ENCODE assay signal across 8 cellular contexts in genomic region chr7:108568801-108569380, GRCh38. TPM values are rescaled to one million over a fixed set of nuclear protein-coding genes. Genes with fewer than 3 reads are reported as not detected.
DNase-seq lines count a peak whose midpoint lies in the region; ATAC-seq, FAIRE-seq and TF ChIP-seq lines count a peak whose summit lies in the region.

No MANE protein-coding gene starts in this region.

- intact Hi-C loops in PC-9 (cut with micrococcal nuclease; ENCODE audit: unreplicated experiment), result loop anchor here (1.0 kb wide), 1 partner anchor 43 kb away; the partner anchor contains the start of gene PNPLA8

- no peaks in the 10 kb centered on the region for H3K27me3 ChIP-seq in GM23248 (replicated peaks; ENCODE audit: insufficient read depth)
- H3K27me3 ChIP-seq in PC-9 (ENCODE audit: insufficient read depth, low read depth), result no peaks in the 10 kb centered on the region
- H3K27me3 ChIP-seq in parathyroid adenoma (ENCODE audit: control insufficient read depth, insufficient read depth, low read length), result no peaks in the 10 kb centered on the region

- no peak for FAIRE-seq in urothelium cell line (lab: Jason Lieb, UNC)

- no peak for ATAC-seq in GM19035 (IDR thresholded peaks at IDR 0.05; ENCODE audit: unreplicated experiment)

- peak overlapping the region; percentile 99 for H3K27ac Mint-ChIP-seq in endothelial cell (ENCODE audit: unreplicated experiment)

- H3K4me2 ChIP-seq in GM23248 (ENCODE audit: unreplicated experiment), result peak overlapping the region; percentile 95
- H3K4me2 ChIP-seq in PC-9, result peak overlapping the region; percentile 90
- H3K4me2 ChIP-seq in parathyroid adenoma (ENCODE audit: low read length), result peak overlapping the region; percentile 95

- H3K27ac ChIP-seq in GM23248 (peak overlapping the region; percentile 96), PC-9 (peak overlapping the region; percentile 85), parathyroid adenoma (peak overlapping the region; percentile 81)

- H3K36me3 Mint-ChIP-seq in endothelial cell (ENCODE audit: low read depth, unreplicated experiment), result peaks cover 11% of the 10 kb centered on the region

- peaks cover 31% of the 10 kb centered on the region for H3K4me1 ChIP-seq in GM23248 (ENCODE audit: insufficient read depth)
- peaks cover 28% of the 10 kb centered on the region for H3K4me1 ChIP-seq in PC-9 (replicated peaks; ENCODE audit: insufficient read depth)
- H3K4me1 ChIP-seq in parathyroid adenoma, result peaks cover 3% of the 10 kb centered on the region

- peak overlapping the region; percentile 99 for H3K4me3 Mint-ChIP-seq in endothelial cell (ENCODE audit: unreplicated experiment)

- DNase-seq in GM23248 (peak; percentile 6), PC-9 (no peak), endothelial cell (ENCODE audit: low spot score) (no peak), NCI-H446 treated with DMSO at 0.1 percent for 48 hours (lab: John Stamatoyannopoulos, UW) (no peak), DMS114 treated with DMSO at 0.1 percent for 48 hours (lab: John Stamatoyannopoulos, UW; ENCODE audit: unreplicated experiment) (no peak), urothelium cell line (ENCODE audit: low spot score) (no peak)

- POLR2A ChIA-PET in PC-9 (lab: Charles Lee; ENCODE audit: unreplicated experiment), result interaction anchor here (1.5 kb wide), 1 partner anchor 41 kb away, joined by 13 read pairs; no protein-coding TSS in a partner anchor

- in situ Hi-C loops in GM23248 (cut with MboI), result no loop called here

- TF ChIP-seq CTCF in PC-9 (conservative IDR thresholded peaks at IDR 0.05) (no peak), endothelial cell (IDR thresholded peaks at IDR 0.05; ENCODE audit: unreplicated experiment) (no peak), parathyroid adenoma (IDR thresholded peaks at IDR 0.05) (no peak)

- peak overlapping the region; percentile 90 for H3K4me3 ChIP-seq in GM23248
- H3K4me3 ChIP-seq in PC-9, result peak overlapping the region; percentile 81
- H3K4me3 ChIP-seq in parathyroid adenoma (ENCODE audit: low read depth, low read length), result peak overlapping the region; percentile 97

- H3K27me3 Mint-ChIP-seq in endothelial cell (ENCODE audit: unreplicated experiment), result peaks cover 7% of the 10 kb centered on the region

- no peaks in the 10 kb centered on the region for H3K9me2 ChIP-seq in GM23248 (ENCODE audit: insufficient read depth)
- H3K9me2 ChIP-seq in PC-9 (ENCODE audit: insufficient read depth), result no peaks in the 10 kb centered on the region

- H2AFZ ChIP-seq in GM23248, result peak overlapping the region; percentile 77
- H2AFZ ChIP-seq in PC-9, result peak overlapping the region; percentile 86
- H2AFZ ChIP-seq in parathyroid adenoma, result peak overlapping the region; percentile 56

- no peaks in the 10 kb centered on the region for H4K20me1 ChIP-seq in GM23248 (ENCODE audit: insufficient read depth)
- H4K20me1 ChIP-seq in PC-9 (ENCODE audit: insufficient read depth), result peaks cover 20% of the 10 kb centered on the region

- H3K36me3 ChIP-seq in GM23248 (ENCODE audit: low read depth) (peaks cover 16% of the 10 kb centered on the region), PC-9 (ENCODE audit: low read depth) (peaks cover 41% of the 10 kb centered on the region), parathyroid adenoma (ENCODE audit: control insufficient read depth, insufficient read depth, low read length) (no peaks in the 10 kb centered on the region)

- no peaks in the 10 kb centered on the region for H3K9me3 Mint-ChIP-seq in endothelial cell (ENCODE audit: unreplicated experiment)

- 9 to 12% methylated on average over 24 of the region's 24 CpGs for WGBS in GM23248 (ENCODE audit: low coverage in 1 of 2, low lambda C conversion rate in 2 of 2, missing lambda C conversion rate in 2 of 2), 2 experiments

- peaks cover 22% of the 10 kb centered on the region for H3K4me1 Mint-ChIP-seq in endothelial cell (ENCODE audit: unreplicated experiment)

- CTCF ChIA-PET in PC-9 (lab: Charles Lee), result interaction anchor here (1.0 kb wide), 1 partner anchor 38 kb away, joined by 3 read pairs; no protein-coding TSS in a partner anchor

- TSS peak; percentile 80 for BruUV-seq in PC-9 (replicated peaks; lab: Mats Ljungman, UMichigan)

- H3K79me2 ChIP-seq in GM23248 (ENCODE audit: insufficient read depth) (peaks cover 93% of the 10 kb centered on the region), PC-9 (ENCODE audit: low read depth) (peaks cover 77% of the 10 kb centered on the region), parathyroid adenoma (peaks cover 22% of the 10 kb centered on the region)

- H3K9ac ChIP-seq in GM23248 (peak overlapping the region; percentile 96), parathyroid adenoma (peak overlapping the region; percentile 19)

- H3F3A ChIP-seq in GM23248 (ENCODE audit: insufficient read depth) (no peaks in the 10 kb centered on the region; the same call in 1 of the 2 replicates), PC-9 (ENCODE audit: insufficient read depth, low read depth) (peaks cover 15% of the 10 kb centered on the region; the same call in 1 of the 2 replicates)

- no peaks in the 10 kb centered on the region for H3K9me3 ChIP-seq in GM23248 (ENCODE audit: low read depth)
- no peaks in the 10 kb centered on the region for H3K9me3 ChIP-seq in PC-9 (ENCODE audit: insufficient read depth, low read depth)
- no peaks in the 10 kb centered on the region for H3K9me3 ChIP-seq in parathyroid adenoma (ENCODE audit: control insufficient read depth, low read length)

RNA-seq across cellular contexts. Expression of gene THAP5, which starts 0.6 kb away (rescaled TPM):
- total RNA-seq in GM23248 (2014; rRNA removed; shearing (Covaris generic)), result 30.9 and 31.2 TPM in 2 replicates
- polyA plus RNA-seq in GM23248 (2016; fragmentation: Nextera tagmentation; extraction: Ambion mirVana), result 23.3 and 23.8 TPM in 2 replicates
- total RNA-seq in PC-9 (2021) (20.8 and 28.5 TPM in 2 replicates), endothelial cell (ENCODE audit: unreplicated experiment) (16.4 TPM)

RNA-seq across cellular contexts. Expression of gene DNAJB9, which starts 0.8 kb away (rescaled TPM):
- 39.3 and 48.6 TPM in 2 replicates for total RNA-seq in GM23248 (2014; rRNA removed; shearing (Covaris generic))
- polyA plus RNA-seq in GM23248 (2016; fragmentation: Nextera tagmentation; extraction: Ambion mirVana), result 33.4 and 33.8 TPM in 2 replicates
- total RNA-seq in PC-9 (2021) (10.0 and 13.3 TPM in 2 replicates), endothelial cell (ENCODE audit: unreplicated experiment) (18.6 TPM)

RNA-seq across cellular contexts. Expression of gene PNPLA8, which starts 43.0 kb away (rescaled TPM):
- 32.2 and 33.4 TPM in 2 replicates for total RNA-seq in GM23248 (2014; rRNA removed; shearing (Covaris generic))
- 29.1 and 31.0 TPM in 2 replicates for polyA plus RNA-seq in GM23248 (2016; fragmentation: Nextera tagmentation; extraction: Ambion mirVana)
- total RNA-seq in PC-9 (2021) (15.6 and 31.3 TPM in 2 replicates), endothelial cell (ENCODE audit: unreplicated experiment) (15.6 TPM)
